In genomic region chr12:6567824-6568617, GRCh38 we compare ENCODE assay signal across 8 cellular contexts. TPM values are rescaled to one million over a fixed set of nuclear protein-coding genes. Genes with fewer than 3 reads are reported as not detected.
A peak's percentile ranks its signal among the peaks of the same experiment; 100 is the strongest.
DNase-seq lines count a peak whose midpoint lies in the region; ATAC-seq and TF ChIP-seq lines count a peak whose summit lies in the region.

NOP2 (minus strand) TSS chr12:6568291; CDS start chr12:6567918, 373 bp downstream.

- H3K4me1 Mint-ChIP-seq in GM23338 = peaks cover 18% of the 10 kb centered on the region
- peaks cover 28% of the 10 kb centered on the region for H3K4me1 Mint-ChIP-seq in activated T-helper 2 cell treated with anti-CD3 and anti-CD28 coated beads, Interferon-gamma antibody, Interleukin-2, Interleukin-4, amounts not matched to agents 10 μg/mL and 5 μg/mL and 100 μg/mL, durations not matched to agents 14 hours and 24 hours and 36 hours (ENCODE audit: low read depth)
- peaks cover 19% of the 10 kb centered on the region for H3K4me1 Mint-ChIP-seq in nephron

- ATAC-seq in DND-41 (ENCODE audit: insufficient read depth, low read depth) (peak; percentile 91), GM23338 (peak; percentile 85)
- peak; percentile 94 for ATAC-seq in stimulated activated naive CD8-positive, alpha-beta T cell treated with anti-CD3 and anti-CD28 coated beads, Interleukin-15, Interleukin-2, amounts not matched to agents 100 U/mL and 50 U/mL, for 24 hours

- H3K4me2 ChIP-seq in DND-41 (ENCODE audit: insufficient read depth, low read length) (peak within 1 kb of the TSS; percentile 71), GM23338 (peak within 1 kb of the TSS; percentile 86)

- H3K4me3 Mint-ChIP-seq in GM23338 (peak within 1 kb of the TSS; percentile 99), nephron (peak within 1 kb of the TSS; percentile 99 to 100 (median 100))
- H3K4me3 Mint-ChIP-seq in activated T-helper 2 cell treated with anti-CD3 and anti-CD28 coated beads, Interferon-gamma antibody, Interleukin-2, Interleukin-4, amounts not matched to agents 10 μg/mL and 5 μg/mL and 100 μg/mL, durations not matched to agents 14 hours and 24 hours and 36 hours (ENCODE audit: low read depth) = peak within 1 kb of the TSS; percentile 100

- H3K27ac Mint-ChIP-seq in GM23338 (peak within 1 kb of the TSS; percentile 99), nephron (peak within 1 kb of the TSS; percentile 83 to 97 (median 92))
- peak within 1 kb of the TSS; percentile 97 for H3K27ac Mint-ChIP-seq in activated T-helper 2 cell treated with anti-CD3 and anti-CD28 coated beads, Interferon-gamma antibody, Interleukin-2, Interleukin-4, amounts not matched to agents 10 μg/mL and 5 μg/mL and 100 μg/mL, durations not matched to agents 14 hours and 24 hours and 36 hours

- no peaks in the 10 kb centered on the region for H3K27me3 ChIP-seq in DND-41 (ENCODE audit: insufficient read depth, low read length, poor library complexity)
- no peaks in the 10 kb centered on the region for H3K27me3 ChIP-seq in GM23338 (ENCODE audit: insufficient read depth)

- peak within 1 kb of the TSS; percentile 99 for H2AFZ ChIP-seq in DND-41 (ENCODE audit: low read depth, low read length)
- H2AFZ ChIP-seq in GM23338 = peak within 1 kb of the TSS; percentile 84; the same call in 1 of the 2 replicates

- intact Hi-C loops in activated T-helper 2 cell treated with anti-CD3 and anti-CD28 coated beads, Interferon-gamma antibody, Interleukin-2, Interleukin-4, amounts not matched to agents 10 μg/mL and 5 μg/mL and 100 μg/mL, durations not matched to agents 14 hours and 24 hours and 36 hours (cut with micrococcal nuclease) = loop anchor here (5.0 kb wide), 2 partner anchors 119 to 284 kb away; partner anchors contain the start of genes CDCA3, USP5 and ZNF384

- H4K20me1 ChIP-seq in DND-41 (ENCODE audit: insufficient read depth, low read length) (peaks cover 13% of the 10 kb centered on the region), GM23338 (replicated peaks; ENCODE audit: insufficient read depth) (peaks cover 16% of the 10 kb centered on the region)

- H3K4me1 ChIP-seq in DND-41 (ENCODE audit: insufficient read depth, low read length) (peaks cover 38% of the 10 kb centered on the region), GM23338 (ENCODE audit: insufficient read depth) (peaks cover 20% of the 10 kb centered on the region)

- H3K9me2 ChIP-seq in GM23338 (ENCODE audit: insufficient read depth) = no peaks in the 10 kb centered on the region

- H3F3A ChIP-seq in GM23338 (replicated peaks; ENCODE audit: low read depth) = peaks cover 54% of the 10 kb centered on the region

- peaks cover 88% of the 10 kb centered on the region for H3K36me3 Mint-ChIP-seq in GM23338 (ENCODE audit: low read depth)
- H3K36me3 Mint-ChIP-seq in activated T-helper 2 cell treated with anti-CD3 and anti-CD28 coated beads, Interferon-gamma antibody, Interleukin-2, Interleukin-4, amounts not matched to agents 10 μg/mL and 5 μg/mL and 100 μg/mL, durations not matched to agents 14 hours and 24 hours and 36 hours (ENCODE audit: low read depth) = peaks cover 78% of the 10 kb centered on the region
- H3K36me3 Mint-ChIP-seq in nephron (ENCODE audit: low read depth) = peaks cover 65% of the 10 kb centered on the region

- TF ChIP-seq CTCF in DND-41 (IDR thresholded peaks at IDR 0.05; ENCODE audit: borderline replicate concordance, extremely low read depth, low read length, poor library complexity, severe bottlenecking) (no peak), GM23338 (conservative IDR thresholded peaks at IDR 0.05; ENCODE audit: low read depth in 2 of 2) (no peak), fibroblast of pulmonary artery (IDR thresholded peaks at IDR 0.05; ENCODE audit: low read length, missing control alignments) (no peak), nephron (IDR thresholded peaks at IDR 0.05; ENCODE audit: unreplicated experiment in 3 of 3) (no peak)

- H3K27ac ChIP-seq in DND-41 (ENCODE audit: low read length) (peak within 1 kb of the TSS; percentile 79), GM23338 (ENCODE audit: low read depth) (peak within 1 kb of the TSS; percentile 99)

- H3K9me3 Mint-ChIP-seq in GM23338 (no peaks in the 10 kb centered on the region), nephron (no peaks in the 10 kb centered on the region)
- H3K9me3 Mint-ChIP-seq in activated T-helper 2 cell treated with anti-CD3 and anti-CD28 coated beads, Interferon-gamma antibody, Interleukin-2, Interleukin-4, amounts not matched to agents 10 μg/mL and 5 μg/mL and 100 μg/mL, durations not matched to agents 14 hours and 24 hours and 36 hours = no peaks in the 10 kb centered on the region

- H3K4me3 ChIP-seq in DND-41 (ENCODE audit: low read depth in 1 of 2, low read length in 2 of 2) (peak within 1 kb of the TSS; percentile 75 to 91), GM23338 (peak within 1 kb of the TSS; percentile 78), fibroblast of pulmonary artery (replicated peaks; ENCODE audit: low read depth, low read length) (peak within 1 kb of the TSS; percentile 82)

- H3K79me2 ChIP-seq in DND-41 (ENCODE audit: insufficient read depth, low read length) (peaks cover 47% of the 10 kb centered on the region), GM23338 (replicated peaks; ENCODE audit: insufficient read depth) (peaks cover 28% of the 10 kb centered on the region)

- peak within 1 kb of the TSS; percentile 79 for H3K9ac ChIP-seq in DND-41 (ENCODE audit: low read depth, low read length)

- H3K36me3 ChIP-seq in DND-41 (ENCODE audit: insufficient read depth, low read length) = peaks cover 76% of the 10 kb centered on the region
- peaks cover 56% of the 10 kb centered on the region for H3K36me3 ChIP-seq in GM23338 (ENCODE audit: insufficient read depth)

- no peaks in the 10 kb centered on the region for H3K9me3 ChIP-seq in DND-41 (ENCODE audit: insufficient read depth, low read length, severe bottlenecking)

- DNase-seq in DND-41 (peak; percentile 88), GM23338 (ENCODE audit: low spot score) (peak; percentile 93), M059J (ENCODE audit: low read depth) (peak; percentile 87), SHP77 (lab: John Stamatoyannopoulos, UW) (peak; percentile 47 to 86), fibroblast of pulmonary artery (ENCODE audit: low read depth) (peak; percentile 89)
- DNase-seq in activated T-helper 2 cell treated with anti-CD3 and anti-CD28 coated beads, Interferon-gamma antibody, Interleukin-2, Interleukin-4, amounts not matched to agents 10 μg/mL and 5 μg/mL and 100 μg/mL, durations not matched to agents 14 hours and 24 hours and 36 hours (ENCODE audit: low spot score) = peak; percentile 86
- DNase-seq in stimulated activated naive CD8-positive, alpha-beta T cell treated with anti-CD3 and anti-CD28 coated beads, Interleukin-15, Interleukin-2, amounts not matched to agents 100 U/mL and 50 U/mL, for 24 hours = peak; percentile 94

- H3K27me3 Mint-ChIP-seq in GM23338 (ENCODE audit: insufficient read depth, low read depth, poor library complexity) (peaks cover 23% of the 10 kb centered on the region), nephron (ENCODE audit: low read depth) (peaks cover 4% of the 10 kb centered on the region)
- H3K27me3 Mint-ChIP-seq in activated T-helper 2 cell treated with anti-CD3 and anti-CD28 coated beads, Interferon-gamma antibody, Interleukin-2, Interleukin-4, amounts not matched to agents 10 μg/mL and 5 μg/mL and 100 μg/mL, durations not matched to agents 14 hours and 24 hours and 36 hours (ENCODE audit: low read depth) = no peaks in the 10 kb centered on the region

TF ChIP-seq in GM23338, 12 proteins besides CTCF, POLR2A, EP300 and RAD21 (continues in another document):
- peak; percentile 98 for TF ChIP-seq POLR2AphosphoS5 (IDR thresholded peaks at IDR 0.05; ENCODE audit: low read depth)
- no peak for TF ChIP-seq STAT1 (IDR thresholded peaks at IDR 0.05; ENCODE audit: unreplicated experiment)
- no peak for TF ChIP-seq REST (IDR thresholded peaks at IDR 0.05; ENCODE audit: unreplicated experiment)
- peak; percentile 46; the same call in 1 of the 2 replicates for TF ChIP-seq ETS1 (IDR thresholded peaks at IDR 0.05)
- no peak for TF ChIP-seq EZH2 (IDR thresholded peaks at IDR 0.05; ENCODE audit: low read depth, unreplicated experiment)

RNA-seq across cellular contexts. Expression of gene NOP2, which starts in this region (rescaled TPM):
- 67.2 and 67.9 TPM in 2 replicates for total RNA-seq in GM23338 (2014; rRNA removed; shearing (Covaris generic))
- polyA plus RNA-seq in GM23338 (2016; fragmentation: Nextera tagmentation; extraction: Ambion mirVana) = 63.3 and 63.4 TPM in 2 replicates
- 29.8 and 47.0 TPM in 2 replicates for total RNA-seq in M059J (2014; rRNA removed; shearing (Covaris generic))
- 146 and 157 TPM in 2 replicates for total RNA-seq in activated T-helper 2 cell treated with anti-CD3 and anti-CD28 coated beads, Interferon-gamma antibody, Interleukin-2, Interleukin-4, amounts not matched to agents 10 μg/mL and 5 μg/mL and 100 μg/mL, durations not matched to agents 14 hours and 24 hours and 36 hours

Comparison
In these comparisons a context has a peak if more than half of its experiments do, and no peak if none do; other contexts are left out.
1. Peak in every context shown above with its lines: DNase-seq, ATAC-seq, H3K4me3 ChIP-seq and H3K27ac ChIP-seq.